In genomic region chr10:5089869-5090268, GRCh38 we compare ENCODE assay signal across 8 cellular contexts. TPM values are rescaled to one million over a fixed set of nuclear protein-coding genes. Genes with fewer than 3 reads are reported as not detected.
DNase-seq lines count a peak whose midpoint lies in the region; ATAC-seq, FAIRE-seq and TF ChIP-seq lines count a peak whose summit lies in the region.

No MANE protein-coding gene starts in this region.

- no peak overlapping the region for H3K27ac Mint-ChIP-seq in activated T-cell treated with anti-CD3 and anti-CD28 coated beads, Interleukin-2, amount 50 U/mL, for 24 hours

- H3K9me3 ChIP-seq in keratinocyte (ENCODE audit: control insufficient read depth, low read depth, low read length) = no peaks in the 10 kb centered on the region

- H3K27me3 ChIP-seq in keratinocyte (ENCODE audit: control insufficient read depth, extremely low read depth, insufficient read depth, low read length) = no peaks in the 10 kb centered on the region

- no peaks in the 10 kb centered on the region for H3K79me2 ChIP-seq in keratinocyte (ENCODE audit: control insufficient read depth, insufficient read depth, low read length)

- no peak overlapping the region for H3K9ac ChIP-seq in keratinocyte (ENCODE audit: control insufficient read depth, extremely low read depth, insufficient read depth, low read length)

- H2AFZ ChIP-seq in keratinocyte (ENCODE audit: control insufficient read depth, low read length) = no peak overlapping the region

- no peak overlapping the region for H3K4me2 ChIP-seq in keratinocyte (ENCODE audit: control insufficient read depth, extremely low read depth, insufficient read depth, low read depth, low read length)

- no peaks in the 10 kb centered on the region for H4K20me1 ChIP-seq in keratinocyte (ENCODE audit: control insufficient read depth, extremely low read depth, insufficient read depth, low read length)

- FAIRE-seq in keratinocyte (lab: Jason Lieb, UNC) = peak; percentile 78

- dilution Hi-C loops in keratinocyte (cut with MboI; ENCODE audit: extremely low pct_ligation_motif_present, low sequenced_read_pairs) = no loop called here

- H3K4me1 ChIP-seq in keratinocyte (ENCODE audit: control insufficient read depth, extremely low read depth, insufficient read depth, low read length) = peaks cover 10% of the 10 kb centered on the region

- H3K4me3 ChIP-seq in keratinocyte (ENCODE audit: control insufficient read depth in 2 of 3, extremely low read depth in 1 of 3, insufficient read depth in 2 of 3, low read depth in 1 of 3, low read length in 3 of 3) = no peak overlapping the region

- H3K27ac ChIP-seq in keratinocyte (ENCODE audit: control insufficient read depth, insufficient read depth, low read length) = no peak overlapping the region

- DNase-seq in DMS53 treated with DMSO at 0.1 percent for 48 hours (lab: John Stamatoyannopoulos, UW; ENCODE audit: unreplicated experiment) (peak; percentile 88), SKM-1 treated with dmso at 0.1 percent for 144 hours (lab: John Stamatoyannopoulos, UW; ENCODE audit: unreplicated experiment) (peak; percentile 6), keratinocyte (ENCODE audit: low read depth, low spot score) (peak; percentile 77), Ammon's horn (ENCODE audit: low spot score) (no peak), NCI-H128 (lab: John Stamatoyannopoulos, UW; ENCODE audit: unreplicated experiment) (no peak)
- no peak for DNase-seq in activated T-cell treated with anti-CD3 and anti-CD28 coated beads, Interleukin-2, amount 50 U/mL, for 24 hours

- ATAC-seq in HG03342 (IDR thresholded peaks at IDR 0.05; ENCODE audit: unreplicated experiment) (peak; percentile 67), HG03378 (IDR thresholded peaks at IDR 0.05; ENCODE audit: unreplicated experiment) (no peak)

- H3K9me3 Mint-ChIP-seq in activated T-cell treated with anti-CD3 and anti-CD28 coated beads, Interleukin-2, amount 50 U/mL, for 24 hours = peaks cover 10% of the 10 kb centered on the region

- peak; percentile 57 to 67 (median 66) for TF ChIP-seq CTCF in keratinocyte (optimal IDR thresholded peaks at IDR 0.05 in 1 of 3, IDR thresholded peaks at IDR 0.05 in 1 of 3, conservative IDR thresholded peaks at IDR 0.05 in 1 of 3; ENCODE audit: extremely low read depth in 1 of 3, insufficient read depth in 2 of 3, low read length in 3 of 3)

- H3K36me3 Mint-ChIP-seq in activated T-cell treated with anti-CD3 and anti-CD28 coated beads, Interleukin-2, amount 50 U/mL, for 24 hours (ENCODE audit: low read depth) = no peaks in the 10 kb centered on the region

- H3K4me1 Mint-ChIP-seq in activated T-cell treated with anti-CD3 and anti-CD28 coated beads, Interleukin-2, amount 50 U/mL, for 24 hours (ENCODE audit: low read depth) = peaks cover 7% of the 10 kb centered on the region

- H3K27me3 Mint-ChIP-seq in activated T-cell treated with anti-CD3 and anti-CD28 coated beads, Interleukin-2, amount 50 U/mL, for 24 hours = peaks cover 14% of the 10 kb centered on the region

- no peaks in the 10 kb centered on the region for H3K9me1 ChIP-seq in keratinocyte (ENCODE audit: control insufficient read depth, extremely low read depth, insufficient read depth, low read length)

- no peaks in the 10 kb centered on the region for H3K36me3 ChIP-seq in keratinocyte (ENCODE audit: control insufficient read depth in 2 of 2, extremely low read depth in 1 of 2, insufficient read depth in 2 of 2, low read length in 2 of 2)

- H3K4me3 Mint-ChIP-seq in activated T-cell treated with anti-CD3 and anti-CD28 coated beads, Interleukin-2, amount 50 U/mL, for 24 hours = no peak overlapping the region

RNA-seq across cellular contexts. Expression of gene AKR1C3, which starts 4.3 kb away (rescaled TPM):
- polyA plus RNA-seq in keratinocyte = 11.7 to 120 TPM (median 27.3 TPM) in 3 replicates
- 24.3 TPM for polyA plus RNA-seq in keratinocyte (2011; ENCODE audit: low read depth)
- polyA plus RNA-seq in keratinocyte (2011; cell fraction: cytosol; rRNA removed) = 44.3 and 44.7 TPM in 2 replicates
- 47.7 and 61.6 TPM in 2 replicates for polyA plus RNA-seq in keratinocyte (2011; cell fraction: nucleus; rRNA removed)
- polyA plus RNA-seq in keratinocyte (2012; ENCODE audit: low replicate concordance) = 6.8 and 28.2 TPM in 2 replicates
- 1.8 to 50.6 TPM (median 14.4 TPM) in 3 replicates for polyA minus RNA-seq in keratinocyte
- 12.9 TPM for polyA minus RNA-seq in keratinocyte (2011; cell fraction: cytosol; rRNA and poly(A)+ RNA removed)
- polyA minus RNA-seq in keratinocyte (2011; cell fraction: nucleus; rRNA and poly(A)+ RNA removed) = 10.3 and 18.2 TPM in 2 replicates

Comparison
In these comparisons a context has a peak if more than half of its experiments do, and no peak if none do; other contexts are left out.
1. DNase-seq: peak in DMS53 treated with DMSO at 0.1 percent for 48 hours (single experiment), SKM-1 treated with dmso at 0.1 percent for 144 hours (single experiment) and keratinocyte (single experiment); none in activated T-cell treated with anti-CD3 and anti-CD28 coated beads, Interleukin-2, amount 50 U/mL, for 24 hours (single experiment), Ammon's horn (single experiment) and NCI-H128 (single experiment).